In the genomic region with DNA sequence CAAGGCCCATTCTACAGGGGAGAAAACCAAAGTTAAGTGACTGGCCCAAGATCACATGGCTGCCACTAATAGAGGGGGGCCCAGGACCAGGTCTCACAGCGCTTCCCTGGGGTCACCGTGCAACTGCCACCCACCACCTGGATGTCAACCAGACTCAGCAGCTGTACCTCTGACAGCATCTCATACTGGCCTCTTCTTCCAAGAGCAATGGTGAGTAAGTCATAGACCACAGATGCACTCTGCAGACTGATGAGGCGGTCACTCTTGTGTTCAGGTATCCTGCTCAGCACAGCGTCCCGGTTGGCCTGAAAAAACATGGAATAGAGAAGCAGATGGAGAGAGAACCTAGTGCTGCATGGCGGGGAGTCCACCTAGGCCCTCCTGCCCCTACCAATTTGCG, we compare ENCODE assay signal across 22 cellular contexts.
A peak's percentile ranks its signal among the peaks of the same experiment; 100 is the strongest.
DNase-seq lines count a peak whose midpoint lies in the region; ATAC-seq, FAIRE-seq and TF ChIP-seq lines count a peak whose summit lies in the region.
"Had no signal": no experiment of that assay in that cellular context is flagged by ENCODE, and none has a peak within 500 bp of the region (broad histone marks: within the 10 kb centered on the region; RNA-seq: fewer than 3 reads in every experiment).

No MANE protein-coding gene starts in this region.

- H3K4me3 Mint-ChIP-seq in astrocyte (ENCODE audit: unreplicated experiment): no peak overlapping the region
- no peak overlapping the region for H3K4me3 Mint-ChIP-seq in CD14-positive monocyte
- H3K4me3 Mint-ChIP-seq: natural killer cell treated with Interleukin-12 subunit alpha and Interleukin-12 subunit beta and Interleukin-15 and Interleukin-18, amount 100 ng/mL, for 72 hours; stimulated activated naive B cell treated with anti-CD40 and anti-IgM and Interleukin-4, amounts not matched to agents 10 μg/mL and 1 μg/mL and 100 μg/mL, for 72 hours had no signal

- H3K36me3 Mint-ChIP-seq in astrocyte (ENCODE audit: low read depth, unreplicated experiment) (peaks cover 20% of the 10 kb centered on the region), CD14-positive monocyte (peaks cover 0 to 3% of the 10 kb centered on the region in 2 donors)
- H3K36me3 Mint-ChIP-seq: natural killer cell treated with Interleukin-12 subunit alpha and Interleukin-12 subunit beta and Interleukin-15 and Interleukin-18, amount 100 ng/mL, for 72 hours; stimulated activated naive B cell treated with anti-CD40 and anti-IgM and Interleukin-4, amounts not matched to agents 10 μg/mL and 1 μg/mL and 100 μg/mL, for 72 hours had no signal

- H3K27me3 ChIP-seq in right atrium auricular region: no peaks in the 10 kb centered on the region
- H3K27me3 ChIP-seq in left ventricle myocardium inferior (ENCODE audit: low read depth): no peaks in the 10 kb centered on the region
- no peaks in the 10 kb centered on the region for H3K27me3 ChIP-seq in astrocyte (ENCODE audit: insufficient read depth, low read length)
- H3K27me3 ChIP-seq in rectal smooth muscle tissue (ENCODE audit: control insufficient read depth, insufficient read depth, low read length): no peaks in the 10 kb centered on the region
- H3K27me3 ChIP-seq in adrenal gland: no peaks in the 10 kb centered on the region
- H3K27me3 ChIP-seq: colonic mucosa had no signal

- H3K4me1 ChIP-seq in right atrium auricular region: peaks cover 3 to 38% of the 10 kb centered on the region in 2 donors
- peaks cover 37% of the 10 kb centered on the region for H3K4me1 ChIP-seq in left ventricle myocardium inferior
- peaks cover 20% of the 10 kb centered on the region for H3K4me1 ChIP-seq in astrocyte (ENCODE audit: insufficient read depth, low read length)
- H3K4me1 ChIP-seq in rectal smooth muscle tissue (ENCODE audit: control insufficient read depth, insufficient read depth, low read length): peaks cover 34% of the 10 kb centered on the region
- peaks cover 3 to 31% of the 10 kb centered on the region in 2 donors for H3K4me1 ChIP-seq in adrenal gland (replicated peaks in 1 of 2)
- H3K4me1 ChIP-seq: colonic mucosa had no signal

- no peak for TF ChIP-seq POLR2A in adrenal gland (IDR thresholded peaks at IDR 0.05)

- peaks cover 28% of the 10 kb centered on the region for H3K4me1 Mint-ChIP-seq in astrocyte (ENCODE audit: low read depth, unreplicated experiment)
- peaks cover 76% of the 10 kb centered on the region for H3K4me1 Mint-ChIP-seq in CD14-positive monocyte

- ATAC-seq in GM21619 (IDR thresholded peaks at IDR 0.05; ENCODE audit: unreplicated experiment): no peak
- ATAC-seq: stimulated activated naive B cell treated with anti-CD40 and anti-IgM and Interleukin-4, amounts not matched to agents 10 μg/mL and 1 μg/mL and 100 μg/mL, for 72 hours had no signal

- 82 to 96% (median 89%) methylated on average over 6 to 7 of the region's 7 CpGs for WGBS in adrenal gland, 4 donors

- H3K27ac Mint-ChIP-seq in astrocyte (ENCODE audit: unreplicated experiment) (no peak overlapping the region), CD14-positive monocyte (peak overlapping the region in 1 of 7 donors; percentile 1)
- H3K27ac Mint-ChIP-seq: stimulated activated naive B cell treated with anti-CD40 and anti-IgM and Interleukin-4, amounts not matched to agents 10 μg/mL and 1 μg/mL and 100 μg/mL, for 72 hours had no signal

- no peak overlapping the region for H3K4me2 ChIP-seq in astrocyte (ENCODE audit: low read length)

- H3K9me3 Mint-ChIP-seq in astrocyte (ENCODE audit: unreplicated experiment) (no peaks in the 10 kb centered on the region), CD14-positive monocyte (no peaks in the 10 kb centered on the region)
- H3K9me3 Mint-ChIP-seq: natural killer cell treated with Interleukin-12 subunit alpha and Interleukin-12 subunit beta and Interleukin-15 and Interleukin-18, amount 100 ng/mL, for 72 hours; stimulated activated naive B cell treated with anti-CD40 and anti-IgM and Interleukin-4, amounts not matched to agents 10 μg/mL and 1 μg/mL and 100 μg/mL, for 72 hours had no signal

- H3K36me3 ChIP-seq in right atrium auricular region (no peaks in the 10 kb centered on the region), left ventricle myocardium inferior (peaks cover 12% of the 10 kb centered on the region), astrocyte (ENCODE audit: insufficient read depth, low read length) (no peaks in the 10 kb centered on the region), rectal smooth muscle tissue (ENCODE audit: control insufficient read depth, insufficient read depth, low read length) (no peaks in the 10 kb centered on the region), adrenal gland (replicated peaks in 1 of 2) (no peaks in the 10 kb centered on the region)
- H3K36me3 ChIP-seq: colonic mucosa had no signal

- no peak overlapping the region for H2AFZ ChIP-seq in astrocyte (ENCODE audit: low read depth, low read length)

- intact Hi-C loops in left ventricle myocardium inferior (cut with micrococcal nuclease): no loop called here
- intact Hi-C loops in adrenal gland (cut with DNase I): no loop called here
- intact Hi-C loops in CD14-positive monocyte (cut with micrococcal nuclease): loop anchor here (5.0 to 10.0 kb wide), 2 partner anchors 39 to 52 kb away; no protein-coding TSS in a partner anchor

- H3K27ac ChIP-seq in right atrium auricular region (peak overlapping the region; percentile 31 to 89), left ventricle myocardium inferior (replicated peaks) (no peak overlapping the region), astrocyte (ENCODE audit: low read depth, low read length) (no peak overlapping the region), rectal smooth muscle tissue (ENCODE audit: low read depth, low read length) (peak overlapping the region; percentile 84), adrenal gland (peak overlapping the region in 2 of 5 donors; percentile 73 to 80)
- H3K27ac ChIP-seq: colonic mucosa had no signal

- FAIRE-seq in astrocyte (lab: Jason Lieb, UNC): no peak
- FAIRE-seq: GM19239, keratinocyte had no signal

- H3K4me3 ChIP-seq in right atrium auricular region (no peak overlapping the region), left ventricle myocardium inferior (no peak overlapping the region), astrocyte (ENCODE audit: insufficient read depth, low read depth, low read length) (no peak overlapping the region), rectal smooth muscle tissue (ENCODE audit: low read length) (no peak overlapping the region), adrenal gland (no peak overlapping the region)
- H3K4me3 ChIP-seq: colonic mucosa, HAP-1 had no signal

- no peaks in the 10 kb centered on the region for H3K79me2 ChIP-seq in astrocyte (ENCODE audit: insufficient read depth, low read length)

- DNase-seq in right atrium auricular region (ENCODE audit: low spot score) (no peak), left ventricle myocardium inferior (no peak), astrocyte (ENCODE audit: low read depth) (peak; percentile 20), adrenal gland (no peak), CD14-positive monocyte (ENCODE audit: low spot score) (no peak)
- DNase-seq: colonic mucosa; COR-L47; EL; hypothalamus; KG1; mammary epithelial cell; NCI-H1092; NCI-H2081 treated with DMSO at 0.1 percent for 48 hours; NCI-H510A treated with DMSO at 0.1 percent for 48 hours; stimulated activated naive B cell treated with anti-CD40 and anti-IgM and Interleukin-4, amounts not matched to agents 10 μg/mL and 1 μg/mL and 100 μg/mL, for 72 hours; SW 1271 had no signal

- H3K9ac ChIP-seq in astrocyte (ENCODE audit: low read length): no peak overlapping the region
- no peak overlapping the region for H3K9ac ChIP-seq in rectal smooth muscle tissue (ENCODE audit: low read length)

- H3K9me3 ChIP-seq in right atrium auricular region: no peaks in the 10 kb centered on the region
- H3K9me3 ChIP-seq in left ventricle myocardium inferior (replicated peaks): no peaks in the 10 kb centered on the region
- H3K9me3 ChIP-seq in astrocyte (ENCODE audit: insufficient read depth, low read depth, low read length): no peaks in the 10 kb centered on the region
- no peaks in the 10 kb centered on the region for H3K9me3 ChIP-seq in adrenal gland (replicated peaks in 1 of 3)
- H3K9me3 ChIP-seq: colonic mucosa, HAP-1 had no signal

- H4K20me1 ChIP-seq in astrocyte (ENCODE audit: insufficient read depth, low read length): no peaks in the 10 kb centered on the region

- no peak for TF ChIP-seq CTCF in right atrium auricular region (IDR thresholded peaks at IDR 0.05)
- TF ChIP-seq CTCF in left ventricle myocardium inferior (IDR thresholded peaks at IDR 0.05; ENCODE audit: borderline replicate concordance): no peak
- no peak for TF ChIP-seq CTCF in astrocyte (IDR thresholded peaks at IDR 0.05; ENCODE audit: insufficient read depth, low read depth, low read length)
- no peak for TF ChIP-seq CTCF in adrenal gland (IDR thresholded peaks at IDR 0.05)
- TF ChIP-seq CTCF in CD14-positive monocyte (IDR thresholded peaks at IDR 0.05): no peak

- H3K27me3 Mint-ChIP-seq in astrocyte (ENCODE audit: low read depth, unreplicated experiment) (no peaks in the 10 kb centered on the region), CD14-positive monocyte (ENCODE audit: low read depth in 3 of 3) (peaks cover 0 to 2% (median 2%) of the 10 kb centered on the region in 3 donors)
- H3K27me3 Mint-ChIP-seq: stimulated activated naive B cell treated with anti-CD40 and anti-IgM and Interleukin-4, amounts not matched to agents 10 μg/mL and 1 μg/mL and 100 μg/mL, for 72 hours had no signal

Comparison
In these comparisons a context has a peak if more than half of its experiments do, and no peak if none do; other contexts are left out.
1. H3K27ac ChIP-seq: peak in right atrium auricular region (2 of 2) and rectal smooth muscle tissue (single experiment); none in left ventricle myocardium inferior (single experiment) and astrocyte (single experiment).
2. intact Hi-C loops: an anchor here in CD14-positive monocyte (5.0 to 10.0 kb wide); none called in left ventricle myocardium inferior and adrenal gland.